ENCODE assay signal across 26 cellular contexts in the genomic region with DNA sequence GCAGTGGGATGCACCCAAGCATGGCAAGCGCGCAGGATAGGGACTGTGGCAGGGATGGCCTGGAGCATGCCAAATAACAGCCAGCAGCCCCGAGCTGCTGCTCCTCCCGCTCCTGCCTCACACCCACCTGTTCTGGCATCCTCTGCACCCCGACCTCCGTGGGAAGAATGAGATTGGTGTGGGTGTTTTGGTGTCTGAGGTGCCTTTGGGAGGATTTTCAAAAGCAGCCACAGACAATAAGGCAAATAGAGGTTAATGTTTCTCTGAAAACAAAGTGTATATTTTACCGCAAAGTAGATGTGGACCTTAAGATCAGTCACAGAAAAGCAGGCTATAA. TPM values are rescaled to one million over a fixed set of nuclear protein-coding genes. Genes with fewer than 3 reads are reported as not detected.
DNase-seq lines count a peak whose midpoint lies in the region; ATAC-seq lines count a peak whose summit lies in the region.
"Had no signal": no experiment of that assay in that cellular context is flagged by ENCODE, and none has a peak within 500 bp of the region (broad histone marks: within the 10 kb centered on the region; RNA-seq: fewer than 3 reads in every experiment).

No MANE protein-coding gene starts in this region.

- H3K4me3 Mint-ChIP-seq in T-helper 17 cell (no peak overlapping the region), T-cell (no peak overlapping the region)
- H3K4me3 Mint-ChIP-seq: CD14-positive monocyte; CD8-positive, alpha-beta memory T cell; GM23338; H9; HFFc6 had no signal

- H3K9me3 Mint-ChIP-seq in T-cell = peaks cover 0 to 3% (median 0%) of the 10 kb centered on the region in 3 donors
- H3K9me3 Mint-ChIP-seq: GM23338, H9, HFFc6 had no signal

- ATAC-seq in T-helper 17 cell (no peak), T-cell (replicated peaks in 1 of 4) (no peak)
- ATAC-seq: GM23338 had no signal

- H3K4me1 Mint-ChIP-seq in T-helper 17 cell (no peaks in the 10 kb centered on the region), T-cell (no peaks in the 10 kb centered on the region)
- H3K4me1 Mint-ChIP-seq: CD14-positive monocyte; CD8-positive, alpha-beta memory T cell; GM23338 had no signal

- POLR2A ChIA-PET in T-cell (lab: Charles Lee) = no interaction called here

- H3K27ac Mint-ChIP-seq in T-helper 17 cell (peak overlapping the region; percentile 4), T-cell (no peak overlapping the region)
- H3K27ac Mint-ChIP-seq: CD8-positive, alpha-beta memory T cell; GM23338; HFFc6 had no signal

- H3K27me3 Mint-ChIP-seq in T-helper 17 cell (peaks cover 43% of the 10 kb centered on the region), T-cell (peaks cover 21 to 27% of the 10 kb centered on the region in 2 donors)

- no peaks in the 10 kb centered on the region for H3K9me3 ChIP-seq in T-helper 17 cell (ENCODE audit: control insufficient read depth, low read length, poor library complexity, severe bottlenecking)
- H3K9me3 ChIP-seq: MG63 had no signal

- CTCF ChIA-PET in T-cell (lab: Charles Lee) = no interaction called here

- peak; percentile 39 for DNase-seq in activated effector memory CD4-positive, alpha-beta T cell treated with anti-CD3 and anti-CD28 coated beads, Interleukin-2, amount 50 U/mL, for 16 hours
- DNase-seq in activated effector memory CD4-positive, alpha-beta T cell treated with Interleukin-2 at 50 U/mL for 16 hours = no peak
- no peak for DNase-seq in T-helper 17 cell
- DNase-seq in iPS-NIHi7 (ENCODE audit: extremely low spot score) = peak; percentile 7
- no peak for DNase-seq in T-cell
- no peak for DNase-seq in NCI-H526 treated with DMSO at 0.1 percent for 48 hours (lab: John Stamatoyannopoulos, UW)
- no peak for DNase-seq in A172 (ENCODE audit: low spot score)
- DNase-seq: Calu3, DMS153, HFFc6, IMR-90, KG1, MG63, NCI-H1105 treated with DMSO at 0.1 percent for 48 hours, NCI-H1694, NCI-H2029 treated with DMSO at 0.1 percent for 48 hours, NCI-H446 treated with DMSO at 0.1 percent for 48 hours, NCI-H526, PC-9, Right ventricle myocardium superior had no signal

- H3K36me3 Mint-ChIP-seq in T-helper 17 cell (ENCODE audit: low read depth) = peaks cover 10% of the 10 kb centered on the region
- no peaks in the 10 kb centered on the region for H3K36me3 Mint-ChIP-seq in T-cell
- H3K36me3 Mint-ChIP-seq: CD14-positive monocyte; CD8-positive, alpha-beta memory T cell had no signal

RNA-seq across cellular contexts. Expression of a gene that starts 35.5 kb away (rescaled TPM):
- not detected for total RNA-seq in T-helper 17 cell
- not detected for total RNA-seq in T-cell
- total RNA-seq in A172 (2014; rRNA removed; shearing (Covaris generic)) = 20.7 and 26.0 TPM in 2 replicates
- total RNA-seq: Calu3; CD8-positive, alpha-beta memory T cell; GM23338; H9; HFFc6; IMR-90; Right ventricle myocardium superior had no signal

RNA-seq across cellular contexts. Expression of a gene that starts 57.2 kb away (rescaled TPM):
- not detected for total RNA-seq in T-helper 17 cell
- under 1 TPM in 3 of 5 donors, not detected in 2; 0.03 to 0.06 (median 0.06) TPM for total RNA-seq in T-cell
- total RNA-seq in A172 (2014; rRNA removed; shearing (Covaris generic)) = not detected in 2 replicates
- total RNA-seq: CD8-positive, alpha-beta memory T cell; HFFc6; RPMI7951; SJSA1 had no signal

Comparison
In these comparisons a context has a peak if more than half of its experiments do, and no peak if none do; other contexts are left out.
1. DNase-seq: peak in activated effector memory CD4-positive, alpha-beta T cell treated with anti-CD3 and anti-CD28 coated beads, Interleukin-2, amount 50 U/mL, for 16 hours (single experiment) and iPS-NIHi7 (single experiment); none in activated effector memory CD4-positive, alpha-beta T cell treated with Interleukin-2 at 50 U/mL for 16 hours (single experiment), T-helper 17 cell (0 of 3), T-cell (0 of 34), NCI-H526 treated with DMSO at 0.1 percent for 48 hours (single experiment) and A172 (single experiment).
2. RNA of a gene that starts 35.5 kb away (total RNA-seq): 20.7 to 26.0 TPM in A172; not detected in T-helper 17 cell and not detected in T-cell; every median in the first group is over 10 times any median in the second.